In the genomic region with DNA sequence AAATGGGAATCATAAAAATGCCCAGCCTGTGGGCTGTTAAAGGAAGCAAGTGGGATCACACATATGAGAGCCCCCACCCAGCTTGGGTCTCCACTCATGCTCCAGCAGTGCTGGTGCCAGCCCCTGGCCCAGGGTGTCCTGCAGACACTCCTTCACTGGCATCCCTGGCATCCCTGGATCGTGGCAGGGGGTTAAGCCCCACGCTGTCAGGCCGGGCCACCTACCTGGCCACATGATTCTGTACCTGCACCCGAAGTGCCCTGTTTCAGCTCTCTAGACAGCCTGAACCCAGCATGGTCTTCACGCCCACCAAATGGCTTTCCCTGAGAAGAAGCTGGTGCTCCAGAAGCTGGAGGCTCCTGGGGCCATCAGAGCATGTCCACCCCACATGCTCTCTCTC, we compare ENCODE assay signal across 27 cellular contexts.
"Had no signal": no experiment of that assay in that cellular context is flagged by ENCODE, and none has a peak within 500 bp of the region (broad histone marks: within the 10 kb centered on the region; RNA-seq: fewer than 3 reads in every experiment).

No MANE protein-coding gene starts in this region.

- DNase-seq: dermis blood vessel endothelial cell; effector memory CD4-positive, alpha-beta T cell; foreskin keratinocyte; hypothalamus; immature natural killer cell; islet precursor cell; nucleus accumbens; ovary; retina; small intestine; stimulated activated CD4-positive, alpha-beta T cell treated with anti-CD3 and anti-CD28 coated beads, Interleukin-12 subunit alpha, Interleukin-12 subunit beta, amount 100 ng/mL, for 4 hours; stimulated activated CD4-positive, alpha-beta T cell treated with anti-CD3 and anti-CD28 coated beads, Interleukin-1b, Interleukin-23, amount 100 ng/mL, for 48 hours; stimulated activated CD4-positive, alpha-beta T cell treated with anti-CD3 and anti-CD28 coated beads, Interleukin-4, amount 100 ng/mL, for 1 hour; stimulated activated CD8-positive, alpha-beta memory T cell treated with anti-CD3 and anti-CD28 coated beads, Interleukin-4, amount 100 ng/mL, for 48 hours; stimulated activated naive CD4-positive, alpha-beta T cell; stimulated activated naive CD8-positive, alpha-beta T cell treated with anti-CD3 and anti-CD28 coated beads, Interleukin-15, amount 100 ng/mL, for 72 hours; thyroid gland; trophoblast cell had no signal

- H3K9me3 Mint-ChIP-seq: central memory CD8-positive, alpha-beta T cell; immature natural killer cell; nephron; stimulated activated naive CD8-positive, alpha-beta T cell treated with anti-CD3 and anti-CD28 coated beads, Interleukin-15, amount 100 ng/mL, for 72 hours had no signal

- H3K4me1 Mint-ChIP-seq: central memory CD8-positive, alpha-beta T cell; immature natural killer cell; nephron; stimulated activated naive CD8-positive, alpha-beta T cell treated with anti-CD3 and anti-CD28 coated beads, Interleukin-15, amount 100 ng/mL, for 72 hours had no signal

- H3K27me3 Mint-ChIP-seq: stimulated activated naive CD8-positive, alpha-beta T cell treated with anti-CD3 and anti-CD28 coated beads, Interleukin-15, amount 100 ng/mL, for 72 hours had no signal

- H3K9me3 ChIP-seq: esophagus muscularis mucosa, gastroesophageal sphincter, ovary, right lobe of liver, thyroid gland had no signal

- H3K36me3 Mint-ChIP-seq: immature natural killer cell, memory B cell had no signal

- H3K4me2 ChIP-seq: neural progenitor cell had no signal

- H3K4me3 Mint-ChIP-seq: central memory CD8-positive, alpha-beta T cell; immature natural killer cell; memory B cell; nephron; neural progenitor cell; stimulated activated naive CD8-positive, alpha-beta T cell treated with anti-CD3 and anti-CD28 coated beads, Interleukin-15, amount 100 ng/mL, for 72 hours had no signal

- H3K36me3 ChIP-seq: esophagus muscularis mucosa, gastroesophageal sphincter, neural progenitor cell, ovary, right lobe of liver, thyroid gland had no signal

- H2AFZ ChIP-seq: neural progenitor cell had no signal

- H3K27ac Mint-ChIP-seq: immature natural killer cell, memory B cell, nephron, neural progenitor cell had no signal

- H3K27me3 ChIP-seq: foreskin keratinocyte, ovary, right lobe of liver, thyroid gland had no signal

- H3K27ac ChIP-seq: coronary artery, esophagus muscularis mucosa, foreskin keratinocyte, gastroesophageal sphincter, neural progenitor cell, ovary, thyroid gland had no signal

- H3K4me3 ChIP-seq: coronary artery, esophagus muscularis mucosa, gastroesophageal sphincter, lung, neural progenitor cell, ovary, right lobe of liver, thyroid gland had no signal

- H3K4me1 ChIP-seq: esophagus muscularis mucosa, foreskin keratinocyte, gastroesophageal sphincter, neural progenitor cell, thyroid gland had no signal

- ATAC-seq: foreskin keratinocyte; gastroesophageal sphincter; right lobe of liver; stimulated activated naive CD8-positive, alpha-beta T cell treated with anti-CD3 and anti-CD28 coated beads, Interleukin-15, amount 100 ng/mL, for 72 hours had no signal
